8 cellular contexts compared by ENCODE assay signal in the genomic region with DNA sequence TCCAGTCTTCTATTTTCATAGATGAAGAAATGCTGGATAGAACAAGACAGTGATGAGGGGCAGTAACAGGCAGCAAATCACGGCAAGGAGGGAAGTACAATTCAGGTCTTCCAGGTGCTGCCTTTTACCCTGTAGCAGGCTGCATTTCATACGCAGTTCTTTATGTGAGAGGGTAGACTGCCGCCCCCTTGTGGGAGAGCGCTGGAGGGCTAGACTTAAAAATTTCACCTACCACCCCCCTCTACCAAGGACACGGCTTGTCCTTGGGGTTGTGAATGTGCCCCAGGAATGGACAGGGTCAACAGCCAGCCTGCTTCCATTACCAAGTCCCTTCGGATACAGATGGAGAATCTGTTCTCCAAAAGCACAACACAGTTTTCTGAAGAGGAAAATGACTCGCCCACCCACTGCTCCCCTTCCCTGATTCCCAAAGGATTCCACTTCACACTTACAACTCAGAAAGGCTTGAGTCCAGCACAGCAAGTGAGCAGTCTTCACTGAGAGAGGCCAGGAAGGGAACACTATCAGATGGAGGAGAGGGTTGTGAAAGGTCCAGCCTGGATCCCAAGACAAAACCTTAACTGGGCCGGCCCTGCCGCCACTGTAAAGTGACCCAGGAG. TPM values are rescaled to one million over a fixed set of nuclear protein-coding genes. Genes with fewer than 3 reads are reported as not detected.
DNase-seq lines count a peak whose midpoint lies in the region; FAIRE-seq and TF ChIP-seq lines count a peak whose summit lies in the region.

No MANE protein-coding gene starts in this region.

- no peak for TF ChIP-seq POLR2A in GM12891 (IDR thresholded peaks at IDR 0.05; ENCODE audit: low read depth, low read length)

- DNase-seq in GM03348 (ENCODE audit: low spot score) (peak; percentile 19), NCI-H2196 treated with DMSO at 0.1 percent for 48 hours (lab: John Stamatoyannopoulos, UW; ENCODE audit: unreplicated experiment) (peak; percentile 38), activated T-cell treated with anti-CD3 and anti-CD28 coated beads for 4 hours (peak; percentile 59), glomerular visceral epithelial cell (ENCODE audit: extremely low spot score) (peak; percentile 23), NCI-H2171 treated with DMSO at 0.1 percent for 48 hours (lab: John Stamatoyannopoulos, UW) (no peak), NCI-H1694 treated with DMSO at 0.1 percent for 48 hours (lab: John Stamatoyannopoulos, UW) (no peak), GM12891 (ENCODE audit: insufficient read length, low spot score) (no peak)
- peak; percentile 44 to 51 for DNase-seq in stimulated activated CD4-positive, alpha-beta T cell treated with anti-CD3 and anti-CD28 coated beads, Interleukin-4, amount 100 ng/mL, for 48 hours (ENCODE audit: low read depth in 2 of 2)

- FAIRE-seq in GM12891 (lab: Jason Lieb, UNC), result no peak

TF ChIP-seq in GM12891, 5 proteins besides CTCF, POLR2A, EP300 and RAD21:
- TF ChIP-seq TAF1 (IDR thresholded peaks at IDR 0.05; ENCODE audit: low read depth, low read length) (no peak), SPI1 (IDR thresholded peaks at IDR 0.05; ENCODE audit: low read depth, low read length) (no peak), PAX5 (IDR thresholded peaks at IDR 0.05; ENCODE audit: insufficient read depth, low read length, severe bottlenecking) (no peak), POLR2AphosphoS5 (IDR thresholded peaks at IDR 0.05; ENCODE audit: low read depth, low read length) (no peak), POU2F2 (IDR thresholded peaks at IDR 0.05; ENCODE audit: low read depth, low read length) (no peak; the same call in 1 of the 2 replicates)

RNA-seq across cellular contexts. Expression of a gene that starts 7.4 kb away (rescaled TPM):
- polyA plus RNA-seq in GM12891 (2012; ENCODE audit: low read depth, missing spikeins), result 42.0 TPM

RNA-seq across cellular contexts. Expression of a gene that starts 7.6 kb away (rescaled TPM):
- polyA plus RNA-seq in GM12891 (2012; ENCODE audit: low read depth, missing spikeins), result 444 TPM

RNA-seq across cellular contexts. Expression of a gene that starts 14.1 kb away (rescaled TPM):
- polyA plus RNA-seq in GM12891 (2012; ENCODE audit: low read depth, missing spikeins), result 1.1 TPM

RNA-seq across cellular contexts. Expression of a gene that starts 32.1 kb away (rescaled TPM):
- polyA plus RNA-seq in GM12891 (2012; ENCODE audit: low read depth, missing spikeins), result 12.1 TPM

Comparison
In these comparisons a context has a peak if more than half of its experiments do, and no peak if none do; other contexts are left out.
1. DNase-seq: peak in GM03348 (single experiment), NCI-H2196 treated with DMSO at 0.1 percent for 48 hours (single experiment), activated T-cell treated with anti-CD3 and anti-CD28 coated beads for 4 hours (single experiment), glomerular visceral epithelial cell (single experiment) and stimulated activated CD4-positive, alpha-beta T cell treated with anti-CD3 and anti-CD28 coated beads, Interleukin-4, amount 100 ng/mL, for 48 hours (2 of 2); none in NCI-H2171 treated with DMSO at 0.1 percent for 48 hours (single experiment), NCI-H1694 treated with DMSO at 0.1 percent for 48 hours (single experiment) and GM12891 (single experiment).